In the genomic region with DNA sequence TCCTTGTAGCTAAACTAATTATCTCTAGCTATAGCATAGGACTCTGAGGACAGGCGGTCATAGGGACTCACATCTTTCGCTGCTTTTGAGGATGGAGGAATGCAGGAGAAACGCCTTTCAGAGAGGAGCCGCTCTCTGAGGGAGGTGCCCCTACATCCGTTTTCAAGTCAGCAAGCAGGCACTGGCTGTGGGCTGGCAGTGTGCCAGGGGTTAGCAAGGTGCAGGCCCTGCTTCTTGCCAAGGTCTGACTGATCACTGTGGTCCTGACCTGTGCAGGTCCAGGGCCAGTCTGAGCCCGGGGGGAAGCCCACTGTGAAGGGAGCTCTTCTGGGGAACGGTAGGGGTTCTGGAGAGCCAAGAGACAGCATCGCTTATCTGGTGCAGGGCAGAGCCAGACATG, we compare ENCODE assay signal across 9 cellular contexts.
DNase-seq lines count a peak whose midpoint lies in the region; ATAC-seq and TF ChIP-seq lines count a peak whose summit lies in the region.
"Had no signal": no experiment of that assay in that cellular context is flagged by ENCODE, and none has a peak within 500 bp of the region (broad histone marks: within the 10 kb centered on the region; RNA-seq: fewer than 3 reads in every experiment).

No MANE protein-coding gene starts in this region.

- H2BK12ac ChIP-seq in H9 (ENCODE audit: insufficient read length, low read depth, low read length), result no peak overlapping the region

- DNase-seq in HFFc6 (no peak), astrocyte of the spinal cord (ENCODE audit: low read depth, low spot score) (peak; percentile 23), mesendoderm (no peak), H9 (no peak), NCI-H526 treated with DMSO at 0.1 percent for 48 hours (lab: John Stamatoyannopoulos, UW) (no peak)
- peak; percentile 76 for DNase-seq in activated CD4-positive, CD25-positive, alpha-beta regulatory T cell treated with anti-CD3 and anti-CD28 coated beads, Interleukin-2, amount 50 U/mL, for 72 hours
- DNase-seq in stimulated activated CD4-positive, alpha-beta T cell treated with anti-CD3 and anti-CD28 coated beads, Interleukin-2, amount 100 ng/mL, for 4 hours (ENCODE audit: low read depth), result peak; percentile 67

- H3K27me3 ChIP-seq in mesendoderm (ENCODE audit: insufficient read depth, low read length, poor library complexity) (no peaks in the 10 kb centered on the region), H9 (ENCODE audit: insufficient read depth, low read length) (no peaks in the 10 kb centered on the region)

- peaks cover 80% of the 10 kb centered on the region for H3K4me1 Mint-ChIP-seq in HFFc6 (ENCODE audit: low read depth)
- H3K4me1 Mint-ChIP-seq in H9, result peaks cover 53 to 62% of the 10 kb centered on the region in 2 experiments

- H2AK5ac ChIP-seq in mesendoderm (ENCODE audit: low read length), result no peak overlapping the region
- H2AK5ac ChIP-seq in H9 (ENCODE audit: insufficient read length, low read length), result no peak overlapping the region

- H3K56ac ChIP-seq in mesendoderm (ENCODE audit: low read length) (no peak overlapping the region), H9 (ENCODE audit: insufficient read length, low read depth, low read length) (no peak overlapping the region)

- H3K4me2 ChIP-seq in mesendoderm (ENCODE audit: low read length), result no peak overlapping the region
- H3K4me2 ChIP-seq in H9 (ENCODE audit: insufficient read depth, insufficient read length, low read length), result no peak overlapping the region

- H3K9me3 ChIP-seq in H9 (ENCODE audit: control insufficient read depth, low read depth, low read length), result no peaks in the 10 kb centered on the region

- H3K4me1 ChIP-seq in mesendoderm (ENCODE audit: control insufficient read depth, low read depth, low read length), result peaks cover 15% of the 10 kb centered on the region
- peaks cover 8% of the 10 kb centered on the region; the same call in 1 of the 2 replicates for H3K4me1 ChIP-seq in H9 (ENCODE audit: insufficient read depth, low read length)

- no peak for ATAC-seq in GM19463 (IDR thresholded peaks at IDR 0.05; ENCODE audit: unreplicated experiment)

- H3K79me2 ChIP-seq in mesendoderm (ENCODE audit: control insufficient read depth, insufficient read depth, low read length) (no peaks in the 10 kb centered on the region), H9 (ENCODE audit: insufficient read depth, low read length) (no peaks in the 10 kb centered on the region)

- in situ Hi-C loops in astrocyte of the spinal cord (cut with HindIII; ENCODE audit: low sequenced_read_pairs), result no loop called here

- no peak overlapping the region for H4K91ac ChIP-seq in H9 (ENCODE audit: insufficient read length, low read depth, low read length)

- H3K9me3 Mint-ChIP-seq in HFFc6 (no peaks in the 10 kb centered on the region), H9 (no peaks in the 10 kb centered on the region)

- H3K79me1 ChIP-seq in mesendoderm (ENCODE audit: low read length) (no peaks in the 10 kb centered on the region), H9 (ENCODE audit: insufficient read depth, low read depth, low read length, poor library complexity, severe bottlenecking) (no peaks in the 10 kb centered on the region)

- H3K36me3 Mint-ChIP-seq in HFFc6 (ENCODE audit: low read depth), result peaks cover 10% of the 10 kb centered on the region; the same call in 1 of the 2 replicates
- no peaks in the 10 kb centered on the region for H3K36me3 Mint-ChIP-seq in H9 (ENCODE audit: insufficient read depth in 1 of 3, low read depth in 3 of 3)

- no CpG with 5 or more reads among the region's 8 CpGs for WGBS in mesendoderm (ENCODE audit: extremely low coverage, insufficient coverage, low lambda C conversion rate)
- WGBS in H9 (ENCODE audit: extremely low coverage, insufficient read length, low lambda C conversion rate), result no CpG with 5 or more reads among the region's 8 CpGs

- H3K4me3 ChIP-seq in astrocyte of the spinal cord (ENCODE audit: low read depth, low read length) (no peak overlapping the region), mesendoderm (ENCODE audit: low read length) (no peak overlapping the region)
- H3K4me3 ChIP-seq: lung had no signal

- H3K9ac ChIP-seq in mesendoderm (ENCODE audit: low read length) (no peak overlapping the region), H9 (ENCODE audit: extremely low read depth, insufficient read length, low read length) (no peak overlapping the region)

- H3K4ac ChIP-seq in mesendoderm (ENCODE audit: low read depth, low read length), result no peak overlapping the region
- H3K4ac ChIP-seq in H9 (ENCODE audit: low read depth, low read length), result no peak overlapping the region

- no peak overlapping the region for H3K4me3 Mint-ChIP-seq in HFFc6
- no peak overlapping the region for H3K4me3 Mint-ChIP-seq in H9

- no peak overlapping the region; the same call in 1 of the 2 replicates for H3K14ac ChIP-seq in H9 (ENCODE audit: insufficient read depth, low read length)

- no peak overlapping the region for H2AFZ ChIP-seq in H9 (ENCODE audit: low read length)

- no peak overlapping the region for H3T11ph ChIP-seq in H9 (ENCODE audit: low read length)

- no peaks in the 10 kb centered on the region for H4K20me1 ChIP-seq in H9 (ENCODE audit: control insufficient read depth, insufficient read depth, insufficient read length)

- no peak overlapping the region for H3K18ac ChIP-seq in mesendoderm (ENCODE audit: low read length)
- no peak overlapping the region for H3K18ac ChIP-seq in H9 (ENCODE audit: insufficient read length, low read depth, low read length)

- no peak overlapping the region for H3K27ac ChIP-seq in mesendoderm (ENCODE audit: low read depth, low read length)
- no peak overlapping the region for H3K27ac ChIP-seq in H9 (ENCODE audit: insufficient read length, low read depth, low read length)

- H3K23me2 ChIP-seq in H9 (ENCODE audit: insufficient read length, low read depth, low read length, poor library complexity, severe bottlenecking), result no peaks in the 10 kb centered on the region

- no peak overlapping the region for H2BK15ac ChIP-seq in mesendoderm (replicated peaks; ENCODE audit: low read depth)
- no peak overlapping the region for H2BK15ac ChIP-seq in H9 (ENCODE audit: low read depth, low read length)

- no peak overlapping the region for H2BK120ac ChIP-seq in mesendoderm (ENCODE audit: low read depth, low read length)
- H2BK120ac ChIP-seq in H9 (ENCODE audit: low read depth, low read length, poor library complexity, severe bottlenecking), result no peak overlapping the region

- H4K8ac ChIP-seq in mesendoderm (ENCODE audit: low read depth, low read length) (no peak overlapping the region), H9 (replicated peaks; ENCODE audit: insufficient read length, low read depth, low read length) (no peak overlapping the region)

- 0 out of 2 replicates have a peak, but pooled peaks cover 3% of the 10 kb centered on the region for H3K27me3 Mint-ChIP-seq in HFFc6 (ENCODE audit: insufficient read depth)
- 0 out of 2 replicates have a peak, but pooled peaks cover 2% of the 10 kb centered on the region for H3K27me3 Mint-ChIP-seq in H9 (ENCODE audit: low read depth)

- H3K27ac Mint-ChIP-seq in HFFc6, result peak overlapping the region; percentile 91
- H3K27ac Mint-ChIP-seq in H9, result no peak overlapping the region

- no peaks in the 10 kb centered on the region for H3K36me3 ChIP-seq in mesendoderm (ENCODE audit: control insufficient read depth, insufficient read depth, low read length)

- H4K5ac ChIP-seq in mesendoderm (ENCODE audit: low read length), result no peak overlapping the region
- H4K5ac ChIP-seq in H9 (ENCODE audit: insufficient read length, low read depth, low read length), result no peak overlapping the region

- H2BK5ac ChIP-seq in mesendoderm (ENCODE audit: low read length), result no peak overlapping the region
- H2BK5ac ChIP-seq in H9 (ENCODE audit: insufficient read length, low read length), result no peak overlapping the region

- no peak overlapping the region for H2BK20ac ChIP-seq in H9 (ENCODE audit: low read depth, low read length, poor library complexity, severe bottlenecking)

- no peak overlapping the region for H3K23ac ChIP-seq in mesendoderm (ENCODE audit: low read length)
- H3K23ac ChIP-seq in H9 (ENCODE audit: insufficient read length, low read depth, low read length), result no peak overlapping the region

- TF ChIP-seq CTCF in HFFc6 (IDR thresholded peaks at IDR 0.05), result no peak
- TF ChIP-seq CTCF in astrocyte of the spinal cord (IDR thresholded peaks at IDR 0.05; ENCODE audit: low read depth, low read length), result no peak
- no peak for TF ChIP-seq CTCF in H9 (conservative IDR thresholded peaks at IDR 0.05)

Comparison
In these comparisons a context has a peak if more than half of its experiments do, and no peak if none do; other contexts are left out.
1. DNase-seq: peak in activated CD4-positive, CD25-positive, alpha-beta regulatory T cell treated with anti-CD3 and anti-CD28 coated beads, Interleukin-2, amount 50 U/mL, for 72 hours (single experiment), astrocyte of the spinal cord (single experiment) and stimulated activated CD4-positive, alpha-beta T cell treated with anti-CD3 and anti-CD28 coated beads, Interleukin-2, amount 100 ng/mL, for 4 hours (single experiment); none in HFFc6 (single experiment), mesendoderm (single experiment), H9 (single experiment) and NCI-H526 treated with DMSO at 0.1 percent for 48 hours (single experiment).